16 cellular contexts compared by ENCODE assay signal in the genomic region with DNA sequence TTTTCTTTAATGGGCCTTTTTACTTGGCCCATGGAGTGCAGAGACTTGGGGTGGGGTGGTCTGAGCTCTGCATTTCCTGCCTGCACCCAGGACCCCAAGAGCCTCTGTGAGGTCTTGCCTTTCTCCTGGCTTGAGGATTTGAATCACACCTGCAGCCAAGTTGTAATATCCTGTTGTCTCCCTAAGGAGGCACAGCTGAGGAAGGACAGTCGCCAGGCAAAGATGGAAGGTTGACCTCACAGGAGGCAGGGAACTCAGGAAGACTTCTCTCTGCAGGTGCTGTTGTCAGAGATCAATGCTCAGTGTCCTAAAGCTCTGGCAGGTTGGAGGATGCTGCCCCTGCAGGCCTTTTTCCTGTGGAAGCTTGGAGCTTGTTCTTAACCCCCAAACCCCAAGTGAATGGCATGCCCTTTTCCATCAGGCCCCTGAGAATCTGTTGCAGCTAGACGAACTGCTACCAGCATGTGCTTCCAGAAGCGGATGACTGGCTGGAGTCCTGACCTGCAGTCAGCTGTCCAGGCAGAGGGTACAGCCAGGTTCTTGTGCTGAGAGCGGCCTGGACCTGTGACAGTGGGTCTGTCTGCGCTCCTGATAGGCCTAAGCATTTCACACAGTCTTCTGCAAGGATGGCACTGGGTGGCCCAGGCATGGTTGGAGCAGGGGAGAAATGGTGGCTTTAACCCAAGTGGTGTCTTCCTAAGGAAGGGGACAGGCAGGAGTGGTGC.
"Had no signal": no experiment of that assay in that cellular context is flagged by ENCODE, and none has a peak within 500 bp of the region (broad histone marks: within the 10 kb centered on the region; RNA-seq: fewer than 3 reads in every experiment).

No MANE protein-coding gene starts in this region.

- H3K9me2 ChIP-seq: SK-N-SH had no signal

- H3K27me3 ChIP-seq: brain microvascular endothelial cell, esophagus squamous epithelium, tibial nerve had no signal

- H3K36me3 ChIP-seq: brain microvascular endothelial cell had no signal

- H3K27me3 Mint-ChIP-seq: activated CD4-positive, alpha-beta T cell treated with anti-CD3 and anti-CD28 coated beads for 36 hours; activated naive CD8-positive, alpha-beta T cell; stimulated activated memory B cell treated with anti-CD40 and anti-IgM and Interleukin-4, amounts not matched to agents 10 μg/mL and 1 μg/mL and 100 μg/mL, for 72 hours had no signal

- H3K4me1 Mint-ChIP-seq: stimulated activated memory B cell treated with anti-CD40 and anti-IgM and Interleukin-4, amounts not matched to agents 10 μg/mL and 1 μg/mL and 100 μg/mL, for 72 hours had no signal

- H3K27ac ChIP-seq: brain microvascular endothelial cell, esophagus squamous epithelium, parathyroid adenoma, tibial nerve, VCaP had no signal

- H3K4me2 ChIP-seq: SK-N-SH had no signal

- H3K4me3 ChIP-seq: esophagus squamous epithelium, tibial nerve had no signal

- ATAC-seq: activated CD4-positive, alpha-beta T cell treated with anti-CD3 and anti-CD28 coated beads for 36 hours; stimulated activated memory B cell treated with anti-CD40 and anti-IgM and Interleukin-4, amounts not matched to agents 10 μg/mL and 1 μg/mL and 100 μg/mL, for 72 hours had no signal

- H3K9me3 Mint-ChIP-seq: stimulated activated memory B cell treated with anti-CD40 and anti-IgM and Interleukin-4, amounts not matched to agents 10 μg/mL and 1 μg/mL and 100 μg/mL, for 72 hours had no signal

- H3K4me3 Mint-ChIP-seq: activated CD4-positive, alpha-beta T cell treated with anti-CD3 and anti-CD28 coated beads for 36 hours; activated naive CD8-positive, alpha-beta T cell; stimulated activated memory B cell treated with anti-CD40 and anti-IgM and Interleukin-4, amounts not matched to agents 10 μg/mL and 1 μg/mL and 100 μg/mL, for 72 hours had no signal

- H3K9me3 ChIP-seq: esophagus squamous epithelium, SK-N-SH, tibial nerve had no signal

- DNase-seq: activated CD4-positive, alpha-beta T cell treated with anti-CD3 and anti-CD28 coated beads for 36 hours; activated effector memory CD4-positive, alpha-beta T cell treated with Interleukin-2 at 50 U/mL for 16 hours; activated T-cell treated with anti-CD3 and anti-CD28 coated beads, Interleukin-2, amount 50 U/mL, for 1 hour; brain microvascular endothelial cell; esophagus squamous epithelium; foreskin fibroblast; midbrain; retina; SK-N-SH; small intestine; T-helper 1 cell had no signal

- H3K79me2 ChIP-seq: parathyroid adenoma had no signal

- H2AFZ ChIP-seq: parathyroid adenoma had no signal

- H3K27ac Mint-ChIP-seq: activated CD4-positive, alpha-beta T cell treated with anti-CD3 and anti-CD28 coated beads for 36 hours; activated naive CD8-positive, alpha-beta T cell; stimulated activated memory B cell treated with anti-CD40 and anti-IgM and Interleukin-4, amounts not matched to agents 10 μg/mL and 1 μg/mL and 100 μg/mL, for 72 hours had no signal
